Comparison of ENCODE assay signal across 1 cellular context in the genomic region with DNA sequence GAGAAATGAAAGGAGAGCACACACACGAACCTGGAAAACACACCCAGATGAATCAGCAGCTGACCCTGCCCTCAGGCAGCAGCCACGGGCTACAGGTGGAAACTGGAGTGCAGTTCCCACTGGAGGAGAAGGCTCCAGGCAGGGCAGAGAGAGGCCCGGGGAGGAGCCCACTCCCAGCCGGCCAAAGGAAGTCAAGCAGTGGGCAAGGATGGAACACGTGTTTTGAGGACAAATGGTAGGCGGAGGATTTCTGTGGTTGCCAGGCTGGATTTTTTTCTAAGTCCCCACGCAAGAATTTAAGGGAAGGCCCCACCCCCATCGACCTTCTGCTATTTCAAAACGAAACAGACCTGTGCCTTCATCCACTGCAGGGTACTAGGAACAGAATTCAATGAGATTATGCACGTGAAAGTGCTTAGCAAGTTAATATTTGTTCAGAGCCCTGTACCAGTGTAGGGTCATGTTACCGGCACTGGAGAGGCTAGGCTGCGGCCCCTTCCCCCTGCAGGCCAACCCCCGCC.
A peak's percentile ranks its signal among the peaks of the same experiment; 100 is the strongest.
TF ChIP-seq lines count a peak whose summit lies in the region.

No MANE protein-coding gene starts in this region.

TF ChIP-seq in HEK293, 187 proteins besides CTCF, POLR2A, EP300 and RAD21 (continued from another document):
- TF ChIP-seq ZXDB (tag by site-specific recombination; IDR thresholded peaks at IDR 0.05) (no peak), ZFHX2 (tag by site-specific recombination; conservative IDR thresholded peaks at IDR 0.05) (peak; percentile 36; the same call in 1 of the 2 replicates), SP2 (tag by site-specific recombination; IDR thresholded peaks at IDR 0.05) (no peak), ZNF670 (tag by site-specific recombination; IDR thresholded peaks at IDR 0.05; ENCODE audit: low read depth) (no peak), ZNF843 (tag by site-specific recombination; IDR thresholded peaks at IDR 0.05) (no peak), ZNF600 (tag by site-specific recombination; IDR thresholded peaks at IDR 0.05) (no peak), ZNF701 (tag by site-specific recombination; IDR thresholded peaks at IDR 0.05) (no peak)
- TF ChIP-seq, protein P1, sequence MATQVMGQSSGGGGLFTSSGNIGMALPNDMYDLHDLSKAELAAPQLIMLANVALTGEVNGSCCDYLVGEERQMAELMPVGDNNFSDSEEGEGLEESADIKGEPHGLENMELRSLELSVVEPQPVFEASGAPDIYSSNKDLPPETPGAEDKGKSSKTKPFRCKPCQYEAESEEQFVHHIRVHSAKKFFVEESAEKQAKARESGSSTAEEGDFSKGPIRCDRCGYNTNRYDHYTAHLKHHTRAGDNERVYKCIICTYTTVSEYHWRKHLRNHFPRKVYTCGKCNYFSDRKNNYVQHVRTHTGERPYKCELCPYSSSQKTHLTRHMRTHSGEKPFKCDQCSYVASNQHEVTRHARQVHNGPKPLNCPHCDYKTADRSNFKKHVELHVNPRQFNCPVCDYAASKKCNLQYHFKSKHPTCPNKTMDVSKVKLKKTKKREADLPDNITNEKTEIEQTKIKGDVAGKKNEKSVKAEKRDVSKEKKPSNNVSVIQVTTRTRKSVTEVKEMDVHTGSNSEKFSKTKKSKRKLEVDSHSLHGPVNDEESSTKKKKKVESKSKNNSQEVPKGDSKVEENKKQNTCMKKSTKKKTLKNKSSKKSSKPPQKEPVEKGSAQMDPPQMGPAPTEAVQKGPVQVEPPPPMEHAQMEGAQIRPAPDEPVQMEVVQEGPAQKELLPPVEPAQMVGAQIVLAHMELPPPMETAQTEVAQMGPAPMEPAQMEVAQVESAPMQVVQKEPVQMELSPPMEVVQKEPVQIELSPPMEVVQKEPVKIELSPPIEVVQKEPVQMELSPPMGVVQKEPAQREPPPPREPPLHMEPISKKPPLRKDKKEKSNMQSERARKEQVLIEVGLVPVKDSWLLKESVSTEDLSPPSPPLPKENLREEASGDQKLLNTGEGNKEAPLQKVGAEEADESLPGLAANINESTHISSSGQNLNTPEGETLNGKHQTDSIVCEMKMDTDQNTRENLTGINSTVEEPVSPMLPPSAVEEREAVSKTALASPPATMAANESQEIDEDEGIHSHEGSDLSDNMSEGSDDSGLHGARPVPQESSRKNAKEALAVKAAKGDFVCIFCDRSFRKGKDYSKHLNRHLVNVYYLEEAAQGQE (tag by site-specific recombination; IDR thresholded peaks at IDR 0.05): no peak
- TF ChIP-seq, protein P2, sequence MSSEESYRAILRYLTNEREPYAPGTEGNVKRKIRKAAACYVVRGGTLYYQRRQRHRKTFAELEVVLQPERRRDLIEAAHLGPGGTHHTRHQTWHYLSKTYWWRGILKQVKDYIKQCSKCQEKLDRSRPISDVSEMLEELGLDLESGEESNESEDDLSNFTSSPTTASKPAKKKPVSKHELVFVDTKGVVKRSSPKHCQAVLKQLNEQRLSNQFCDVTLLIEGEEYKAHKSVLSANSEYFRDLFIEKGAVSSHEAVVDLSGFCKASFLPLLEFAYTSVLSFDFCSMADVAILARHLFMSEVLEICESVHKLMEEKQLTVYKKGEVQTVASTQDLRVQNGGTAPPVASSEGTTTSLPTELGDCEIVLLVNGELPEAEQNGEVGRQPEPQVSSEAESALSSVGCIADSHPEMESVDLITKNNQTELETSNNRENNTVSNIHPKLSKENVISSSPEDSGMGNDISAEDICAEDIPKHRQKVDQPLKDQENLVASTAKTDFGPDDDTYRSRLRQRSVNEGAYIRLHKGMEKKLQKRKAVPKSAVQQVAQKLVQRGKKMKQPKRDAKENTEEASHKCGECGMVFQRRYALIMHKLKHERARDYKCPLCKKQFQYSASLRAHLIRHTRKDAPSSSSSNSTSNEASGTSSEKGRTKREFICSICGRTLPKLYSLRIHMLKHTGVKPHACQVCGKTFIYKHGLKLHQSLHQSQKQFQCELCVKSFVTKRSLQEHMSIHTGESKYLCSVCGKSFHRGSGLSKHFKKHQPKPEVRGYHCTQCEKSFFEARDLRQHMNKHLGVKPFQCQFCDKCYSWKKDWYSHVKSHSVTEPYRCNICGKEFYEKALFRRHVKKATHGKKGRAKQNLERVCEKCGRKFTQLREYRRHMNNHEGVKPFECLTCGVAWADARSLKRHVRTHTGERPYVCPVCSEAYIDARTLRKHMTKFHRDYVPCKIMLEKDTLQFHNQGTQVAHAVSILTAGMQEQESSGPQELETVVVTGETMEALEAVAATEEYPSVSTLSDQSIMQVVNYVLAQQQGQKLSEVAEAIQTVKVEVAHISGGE (tag by site-specific recombination; conservative IDR thresholded peaks at IDR 0.05; ENCODE audit: low read depth): no peak
